8 cellular contexts compared by ENCODE assay signal in genomic region chr3:16883726-16884083, GRCh38. TPM values are rescaled to one million over a fixed set of nuclear protein-coding genes. Genes with fewer than 3 reads are reported as not detected.
DNase-seq lines count a peak whose midpoint lies in the region; ATAC-seq and TF ChIP-seq lines count a peak whose summit lies in the region.

No MANE protein-coding gene starts in this region.

- H3K4me1 ChIP-seq in lung (ENCODE audit: control insufficient read depth in 2 of 2, insufficient read depth in 2 of 2, low read length in 2 of 2) (no peaks in the 10 kb centered on the region), tibial artery (peaks cover 0 to 54% (median 17%) of the 10 kb centered on the region in 4 donors)

- H3K36me3 ChIP-seq in lung (ENCODE audit: control insufficient read depth in 2 of 2, insufficient read depth in 2 of 2, low read length in 2 of 2): no peaks in the 10 kb centered on the region
- H3K36me3 ChIP-seq in tibial artery: no peaks in the 10 kb centered on the region

- TF ChIP-seq CTCF in astrocyte of the spinal cord (IDR thresholded peaks at IDR 0.05; ENCODE audit: low read depth, low read length) (no peak), lung (IDR thresholded peaks at IDR 0.05; ENCODE audit: control extremely low read depth, extremely low read depth) (no peak), tibial artery (IDR thresholded peaks at IDR 0.05) (no peak)

- no peaks in the 10 kb centered on the region for H3K27me3 Mint-ChIP-seq in activated T-cell treated with anti-CD3 and anti-CD28 coated beads, Interleukin-2, amount 50 U/mL, for 4 hours (ENCODE audit: low read depth)

- ATAC-seq in activated T-cell treated with anti-CD3 and anti-CD28 coated beads, Interleukin-2, amount 50 U/mL, for 4 hours: no peak
- ATAC-seq in lung (ENCODE audit: insufficient read depth, low FRiP score) (no peak), GM19455 (IDR thresholded peaks at IDR 0.05; ENCODE audit: unreplicated experiment) (no peak)

- H3K27ac ChIP-seq in lung (ENCODE audit: low read depth in 1 of 2, low read length in 1 of 2): peak overlapping the region; percentile 80 to 99
- H3K27ac ChIP-seq in tibial artery: peak overlapping the region; percentile 84 to 87

- peaks cover 26% of the 10 kb centered on the region for H3K4me1 Mint-ChIP-seq in activated T-cell treated with anti-CD3 and anti-CD28 coated beads, Interleukin-2, amount 50 U/mL, for 4 hours (ENCODE audit: low read depth)

- 70 to 79% methylated on average over 16 of the region's 16 CpGs for WGBS in lung, 2 donors

- no peaks in the 10 kb centered on the region for H3K9me3 ChIP-seq in lung (ENCODE audit: control insufficient read depth in 2 of 2, insufficient read depth in 1 of 2, low read length in 1 of 2)
- H3K9me3 ChIP-seq in tibial artery: no peaks in the 10 kb centered on the region

- in situ Hi-C loops in astrocyte of the spinal cord (cut with HindIII; ENCODE audit: low sequenced_read_pairs): no loop called here

- no peaks in the 10 kb centered on the region for H3K36me3 Mint-ChIP-seq in activated T-cell treated with anti-CD3 and anti-CD28 coated beads, Interleukin-2, amount 50 U/mL, for 4 hours (ENCODE audit: insufficient read depth)

- peak overlapping the region; percentile 96 for H3K4me3 Mint-ChIP-seq in activated T-cell treated with anti-CD3 and anti-CD28 coated beads, Interleukin-2, amount 50 U/mL, for 4 hours

- H3K4me3 ChIP-seq in astrocyte of the spinal cord (ENCODE audit: low read depth, low read length) (peak overlapping the region; percentile 69), lung (peak overlapping the region; percentile 74), tibial artery (peak overlapping the region; percentile 66)

- intact Hi-C loops in tibial artery (cut with DNase I; ENCODE audit: low total_unique reads): loop anchor here (10.0 kb wide), 1 partner anchor 331 kb away; no protein-coding TSS in a partner anchor

- no peak for DNase-seq in activated T-cell treated with anti-CD3 and anti-CD28 coated beads, Interleukin-2, amount 50 U/mL, for 4 hours
- no peak for DNase-seq in activated T-cell treated with anti-CD3 and anti-CD28 coated beads, Interleukin-2, amount 50 U/mL, for 48 hours
- no peak for DNase-seq in astrocyte of the spinal cord (ENCODE audit: low read depth, low spot score)
- no peak for DNase-seq in lung (ENCODE audit: low spot score)
- DNase-seq in tibial artery: peak in 1 of 2 donors; percentile 33
- DNase-seq in putamen (ENCODE audit: low spot score): no peak
- DNase-seq in NCI-H2171 (lab: John Stamatoyannopoulos, UW): no peak

- H3K9me3 Mint-ChIP-seq in activated T-cell treated with anti-CD3 and anti-CD28 coated beads, Interleukin-2, amount 50 U/mL, for 4 hours: no peaks in the 10 kb centered on the region

- no peaks in the 10 kb centered on the region for H3K27me3 ChIP-seq in lung (ENCODE audit: control insufficient read depth, insufficient read depth)
- no peaks in the 10 kb centered on the region for H3K27me3 ChIP-seq in tibial artery

RNA-seq across cellular contexts. Expression of gene PLCL2, which starts 1.1 kb away (rescaled TPM):
- total RNA-seq in activated T-cell treated with anti-CD3 and anti-CD28 coated beads, Interleukin-2, amount 50 U/mL, for 4 hours: 10 to 100 TPM; 12.6 to 14.2 (median 12.7) TPM
- 10 to 100 TPM in 1 of 2 donors, 1 to 10 TPM in 1; 7.9 to 16.7 TPM for total RNA-seq in lung
- polyA plus RNA-seq in lung: 1 to 10 TPM; 1.0 to 6.3 TPM
